ENCODE assay signal across 18 cellular contexts in the genomic region with DNA sequence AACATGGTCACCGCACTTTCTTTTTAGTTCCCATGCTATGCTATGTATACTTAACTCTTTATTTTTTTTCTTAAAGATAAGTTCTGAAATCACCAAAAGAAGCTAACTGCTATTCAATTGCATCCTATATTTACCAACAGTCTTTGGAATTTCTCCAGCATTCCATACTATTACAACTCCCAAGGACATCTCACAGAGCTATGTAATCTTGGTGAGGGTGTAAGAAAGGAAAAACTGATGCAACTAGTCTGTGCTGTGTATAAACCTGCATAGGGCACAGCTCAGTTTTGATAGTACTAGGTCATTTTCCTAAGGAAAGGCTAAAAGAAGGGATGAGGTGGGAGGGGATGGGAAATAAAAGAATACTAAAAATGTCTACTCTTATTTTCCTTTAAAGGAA.
DNase-seq lines count a peak whose midpoint lies in the region; ATAC-seq and TF ChIP-seq lines count a peak whose summit lies in the region.
"Had no signal": no experiment of that assay in that cellular context is flagged by ENCODE, and none has a peak within 500 bp of the region (broad histone marks: within the 10 kb centered on the region; RNA-seq: fewer than 3 reads in every experiment).

No MANE protein-coding gene starts in this region.

- no peak for TF ChIP-seq CTCF in MCF 10A (IDR thresholded peaks at IDR 0.05; ENCODE audit: unreplicated experiment)
- no peak for TF ChIP-seq CTCF in breast epithelium (IDR thresholded peaks at IDR 0.05)
- no peak for TF ChIP-seq CTCF in fibroblast of the aortic adventitia (IDR thresholded peaks at IDR 0.05; ENCODE audit: insufficient read depth, low read length)
- TF ChIP-seq CTCF in vagina (IDR thresholded peaks at IDR 0.05): no peak

- no peak overlapping the region for H3K27ac ChIP-seq in breast epithelium
- no peak overlapping the region for H3K27ac ChIP-seq in vagina

- DNase-seq in MCF 10A (ENCODE audit: unreplicated experiment): peak; percentile 77
- DNase-seq in breast epithelium (ENCODE audit: low spot score in 2 of 2): no peak
- peak; percentile 93 for DNase-seq in adipocyte (ENCODE audit: low read depth)
- peak; percentile 84 for DNase-seq in fibroblast of the aortic adventitia (ENCODE audit: low read depth)
- no peak for DNase-seq in vagina (ENCODE audit: extremely low spot score in 2 of 2)
- DNase-seq in naive thymus-derived CD8-positive, alpha-beta T cell: no peak
- DNase-seq in NCI-H748 treated with DMSO at 0.1 percent for 48 hours (lab: John Stamatoyannopoulos, UW): no peak
- DNase-seq: 8988T; activated CD4-positive, CD25-positive, alpha-beta regulatory T cell treated with anti-CD3 and anti-CD28 coated beads, Interleukin-2, amount 50 U/mL, for 72 hours; activated CD8-positive, alpha-beta memory T cell treated with anti-CD3 and anti-CD28 coated beads, Interleukin-2, amount 50 U/mL, for 4 hours; activated naive CD4-positive, alpha-beta T cell treated with anti-CD3 and anti-CD28 coated beads, Interleukin-2, amount 50 U/mL, for 16 hours; cerebellar nuclear complex; GF-D8; NCI-H2081; psoas muscle had no signal

- H3K36me3 ChIP-seq in breast epithelium (no peaks in the 10 kb centered on the region), adipocyte (ENCODE audit: control insufficient read depth, insufficient read depth, low read length, severe bottlenecking) (no peaks in the 10 kb centered on the region), vagina (no peaks in the 10 kb centered on the region)

- H3K4me3 Mint-ChIP-seq in MCF 10A (ENCODE audit: unreplicated experiment): peak overlapping the region; percentile 9
- no peak overlapping the region for H3K4me3 Mint-ChIP-seq in naive thymus-derived CD8-positive, alpha-beta T cell
- H3K4me3 Mint-ChIP-seq: T-helper 1 cell treated with Interleukin-12 subunit alpha and Interleukin-12 subunit beta and Interleukin-4 antibody, amounts not matched to agents 30 μg/mL and 1 μg/mL, for 36 hours had no signal

- no peak overlapping the region for H3K9ac ChIP-seq in adipocyte (ENCODE audit: low read length)

- POLR2A ChIA-PET in MCF 10A (lab: Yijun Ruan, JAX): interaction anchor here (0.6 to 30.6 kb wide), 30 partner anchors 8 to 155 kb away, joined by 3 to 881 read pairs (median 9); partner anchors contain the start of gene PTPN14
- POLR2A ChIA-PET in naive thymus-derived CD8-positive, alpha-beta T cell (lab: Charles Lee): no interaction called here

- H3K4me1 Mint-ChIP-seq in MCF 10A (ENCODE audit: insufficient read depth, unreplicated experiment): peaks cover 88% of the 10 kb centered on the region
- no peaks in the 10 kb centered on the region for H3K4me1 Mint-ChIP-seq in naive thymus-derived CD8-positive, alpha-beta T cell

- H3K9me3 ChIP-seq in breast epithelium: no peaks in the 10 kb centered on the region
- H3K9me3 ChIP-seq in adipocyte (ENCODE audit: control insufficient read depth, low read length): no peaks in the 10 kb centered on the region
- H3K9me3 ChIP-seq in vagina: no peaks in the 10 kb centered on the region
- H3K9me3 ChIP-seq: psoas muscle had no signal

- BruUV-seq in MCF 10A (replicated peaks; lab: Mats Ljungman, UMichigan): no TSS peak

- CTCF ChIA-PET in MCF 10A (lab: Yijun Ruan, JAX): interaction anchor here (0.6 to 8.8 kb wide), 9 partner anchors 19 to 140 kb away, joined by 3 to 120 read pairs (median 4); partner anchors contain the start of gene PTPN14

- H3K27ac Mint-ChIP-seq in MCF 10A (ENCODE audit: low read depth, unreplicated experiment): peak overlapping the region; percentile 88
- no peak overlapping the region for H3K27ac Mint-ChIP-seq in naive thymus-derived CD8-positive, alpha-beta T cell
- H3K27ac Mint-ChIP-seq: T-helper 1 cell treated with Interleukin-12 subunit alpha and Interleukin-12 subunit beta and Interleukin-4 antibody, amounts not matched to agents 30 μg/mL and 1 μg/mL, for 36 hours had no signal

- H3K27me3 Mint-ChIP-seq in MCF 10A (ENCODE audit: insufficient read depth, unreplicated experiment): no peaks in the 10 kb centered on the region
- peaks cover 3 to 16% (median 10%) of the 10 kb centered on the region in 5 donors for H3K27me3 Mint-ChIP-seq in naive thymus-derived CD8-positive, alpha-beta T cell

- peaks cover 0 to 15% of the 10 kb centered on the region in 2 donors for H3K4me1 ChIP-seq in breast epithelium
- H3K4me1 ChIP-seq in adipocyte (ENCODE audit: control insufficient read depth, insufficient read depth, low read length): peaks cover 43% of the 10 kb centered on the region
- H3K4me1 ChIP-seq in vagina: peaks cover 61% of the 10 kb centered on the region

- no peak for TF ChIP-seq POLR2A in breast epithelium (IDR thresholded peaks at IDR 0.05)
- no peak for TF ChIP-seq POLR2A in vagina (IDR thresholded peaks at IDR 0.05)

- H3K4me3 ChIP-seq in breast epithelium (no peak overlapping the region), adipocyte (ENCODE audit: low read length) (no peak overlapping the region), fibroblast of the aortic adventitia (ENCODE audit: low read depth, low read length) (no peak overlapping the region), vagina (no peak overlapping the region)
- H3K4me3 ChIP-seq: psoas muscle had no signal

- H3K9me3 Mint-ChIP-seq in MCF 10A (ENCODE audit: unreplicated experiment): no peaks in the 10 kb centered on the region
- no peaks in the 10 kb centered on the region for H3K9me3 Mint-ChIP-seq in naive thymus-derived CD8-positive, alpha-beta T cell

- no peak for ATAC-seq in HG02981 (IDR thresholded peaks at IDR 0.05; ENCODE audit: unreplicated experiment)
- ATAC-seq in naive thymus-derived CD8-positive, alpha-beta T cell: no peak
- ATAC-seq: left lobe of liver had no signal

- intact Hi-C loops in MCF 10A (cut with micrococcal nuclease): loop anchor here (1.0 to 10.0 kb wide), 2 partner anchors 49 to 78 kb away; partner anchors contain the start of gene PTPN14
- intact Hi-C loops in breast epithelium (cut with DNase I; ENCODE audit: low total_unique reads): no loop called here
- intact Hi-C loops in vagina (cut with DNase I): no loop called here

- H3K36me3 Mint-ChIP-seq in MCF 10A (ENCODE audit: insufficient read depth, unreplicated experiment): peaks cover 21% of the 10 kb centered on the region
- no peaks in the 10 kb centered on the region for H3K36me3 Mint-ChIP-seq in naive thymus-derived CD8-positive, alpha-beta T cell

- H3K27me3 ChIP-seq in breast epithelium (no peaks in the 10 kb centered on the region), adipocyte (replicated peaks; ENCODE audit: control insufficient read depth, insufficient read depth, low read length) (no peaks in the 10 kb centered on the region), vagina (no peaks in the 10 kb centered on the region)

Comparison
In these comparisons a context has a peak if more than half of its experiments do, and no peak if none do; other contexts are left out.
1. DNase-seq: peak in MCF 10A (single experiment), adipocyte (single experiment) and fibroblast of the aortic adventitia (single experiment); none in breast epithelium (0 of 2), vagina (0 of 2), naive thymus-derived CD8-positive, alpha-beta T cell (0 of 10) and NCI-H748 treated with DMSO at 0.1 percent for 48 hours (single experiment).